In the genomic region with DNA sequence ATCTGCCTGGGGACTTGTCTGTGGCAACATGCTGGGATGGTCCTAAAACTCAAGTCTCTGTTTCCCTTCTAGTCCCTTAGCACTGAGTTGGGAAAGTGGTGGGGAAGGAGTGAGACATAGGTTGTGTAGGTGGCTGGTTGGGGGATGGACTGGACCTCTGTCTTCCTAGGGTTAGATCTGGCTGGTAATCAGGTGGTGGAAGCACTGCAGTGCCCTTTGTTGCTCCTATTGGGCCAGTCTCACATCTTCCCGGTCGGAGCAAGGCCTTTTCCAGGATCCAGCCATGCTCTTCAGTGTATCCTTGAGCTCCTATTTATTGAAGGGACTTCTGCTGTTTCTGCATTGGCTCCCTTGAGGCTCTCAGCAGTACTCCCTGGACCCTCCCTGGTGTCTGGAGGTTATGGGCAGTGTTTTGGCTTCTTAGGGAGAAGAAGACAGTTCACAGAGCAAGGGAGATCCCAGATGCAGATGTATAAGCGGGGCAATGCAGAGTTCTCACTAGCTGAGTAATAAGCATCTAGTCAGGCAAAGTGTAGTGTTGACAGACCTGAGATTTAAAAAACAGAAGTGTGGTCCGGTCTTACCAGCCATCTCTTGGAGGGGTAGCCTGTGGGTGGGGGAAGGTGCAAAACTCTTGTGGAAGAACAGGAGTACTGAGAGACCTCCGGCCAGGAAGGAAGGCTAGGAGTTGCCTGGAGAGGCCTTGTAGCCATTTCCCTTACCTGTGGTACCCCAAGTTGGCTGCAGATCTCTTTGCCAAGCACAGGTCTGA, we compare ENCODE assay signal across 8 cellular contexts. TPM values are rescaled to one million over a fixed set of nuclear protein-coding genes. Genes with fewer than 3 reads are reported as not detected.
DNase-seq lines count a peak whose midpoint lies in the region; ATAC-seq and TF ChIP-seq lines count a peak whose summit lies in the region.

No MANE protein-coding gene starts in this region.

- no peak overlapping the region for H2AFZ ChIP-seq in fibroblast of lung (ENCODE audit: low read length)

- H3K27me3 ChIP-seq in H7 (ENCODE audit: control insufficient read depth, insufficient read depth, low read length) (no peaks in the 10 kb centered on the region), fibroblast of lung (ENCODE audit: control insufficient read depth, insufficient read depth, low read length) (no peaks in the 10 kb centered on the region), skeletal muscle tissue (ENCODE audit: control insufficient read depth in 3 of 3, insufficient read depth in 3 of 3, low read length in 3 of 3) (no peaks in the 10 kb centered on the region)

- peaks cover 53% of the 10 kb centered on the region for H3K79me2 ChIP-seq in fibroblast of lung (ENCODE audit: control insufficient read depth, insufficient read depth, low read length)

- H3K4me1 ChIP-seq in fibroblast of lung (ENCODE audit: control insufficient read depth, extremely low read depth, insufficient read depth, low read length) (peaks cover 19% of the 10 kb centered on the region), skeletal muscle tissue (ENCODE audit: control insufficient read depth in 3 of 3, insufficient read depth in 3 of 3, low read length in 3 of 3) (peaks cover 55 to 67% (median 57%) of the 10 kb centered on the region in 3 donors)

- no peaks in the 10 kb centered on the region for H4K20me1 ChIP-seq in fibroblast of lung (ENCODE audit: control insufficient read depth, extremely low read depth, insufficient read depth, low read length)

- TF ChIP-seq CTCF in fibroblast of lung (conservative IDR thresholded peaks at IDR 0.05 in 1 of 2, IDR thresholded peaks at IDR 0.05 in 1 of 2; ENCODE audit: low read depth in 1 of 2, low read length in 2 of 2), result no peak

- H3K36me3 ChIP-seq in H7 (replicated peaks; ENCODE audit: control insufficient read depth, insufficient read depth, low read length) (peaks cover under 1% of the 10 kb centered on the region), SK-N-MC (ENCODE audit: insufficient read depth, low read length) (peaks cover 6% of the 10 kb centered on the region; the same call in 1 of the 2 replicates), fibroblast of lung (ENCODE audit: control insufficient read depth, insufficient read depth, low read length) (no peaks in the 10 kb centered on the region), skeletal muscle tissue (ENCODE audit: control insufficient read depth in 3 of 3, insufficient read depth in 3 of 3, low read length in 3 of 3) (peaks cover 0 to 8% (median 0%) of the 10 kb centered on the region in 3 donors)

- peak overlapping the region; percentile 85 for H3K4me2 ChIP-seq in fibroblast of lung (ENCODE audit: extremely low read depth, insufficient read depth, low read length)

- DNase-seq in H7 (peak; percentile 47), SK-N-MC (ENCODE audit: low read depth, low spot score) (no peak), fibroblast of lung (ENCODE audit: low read depth in 2 of 2) (no peak), EL (no peak)
- no peak for DNase-seq in activated CD4-positive, CD25-positive, alpha-beta regulatory T cell (lab: John Stamatoyannopoulos, UW)
- no peak for DNase-seq in activated CD4-positive, alpha-beta T cell treated with anti-CD3 and anti-CD28 coated beads for 1 hour

- H3K9me3 ChIP-seq in SK-N-MC (ENCODE audit: low read depth, low read length) (no peaks in the 10 kb centered on the region), fibroblast of lung (ENCODE audit: control insufficient read depth, insufficient read depth, low read depth, low read length) (no peaks in the 10 kb centered on the region), skeletal muscle tissue (ENCODE audit: control insufficient read depth in 3 of 3, low read length in 3 of 3) (no peaks in the 10 kb centered on the region)

- ATAC-seq in HG03175 (IDR thresholded peaks at IDR 0.05; ENCODE audit: unreplicated experiment), result no peak

- H3K9ac ChIP-seq in SK-N-MC (ENCODE audit: insufficient read length), result peak overlapping the region; percentile 86
- H3K9ac ChIP-seq in fibroblast of lung (ENCODE audit: insufficient read depth, low read length), result peak overlapping the region; percentile 82
- H3K9ac ChIP-seq in skeletal muscle tissue (ENCODE audit: low read depth in 1 of 3, low read length in 3 of 3), result peak overlapping the region; percentile 93 to 98 (median 97)

- peak overlapping the region; percentile 92 for H3K27ac ChIP-seq in SK-N-MC
- H3K27ac ChIP-seq in fibroblast of lung (ENCODE audit: insufficient read depth, low read length), result peak overlapping the region; percentile 86
- H3K27ac ChIP-seq in skeletal muscle tissue (ENCODE audit: low read depth, low read length), result peak overlapping the region; percentile 95

- peak overlapping the region; percentile 98 for H3K4me3 ChIP-seq in H7 (ENCODE audit: insufficient read depth, low read depth, low read length)
- H3K4me3 ChIP-seq in SK-N-MC, result peak overlapping the region; percentile 83
- peak overlapping the region; percentile 69 to 91 (median 76) for H3K4me3 ChIP-seq in fibroblast of lung (replicated peaks in 1 of 4; ENCODE audit: control extremely low read depth in 1 of 4, insufficient read depth in 1 of 4, low read depth in 3 of 4, low read length in 4 of 4)
- H3K4me3 ChIP-seq in skeletal muscle tissue (ENCODE audit: low read length in 3 of 3), result peak overlapping the region; percentile 71 to 96 (median 88)

RNA-seq across cellular contexts. Expression of a gene that starts 1.3 kb away (rescaled TPM):
- 295 and 340 TPM in 2 replicates for total RNA-seq in H7 (2014; rRNA removed; shearing (Covaris generic))
- total RNA-seq in fibroblast of lung, result 127 TPM in 2 replicates
- 310 and 410 TPM in 2 replicates for polyA plus RNA-seq in fibroblast of lung
- 184 and 218 TPM in 2 replicates for polyA plus RNA-seq in fibroblast of lung (2012)
- polyA minus RNA-seq in fibroblast of lung (ENCODE audit: low replicate concordance), result 327 and 435 TPM in 2 replicates
- 94.5 TPM for total RNA-seq in skeletal muscle tissue

RNA-seq across cellular contexts. Expression of a gene that starts 2.0 kb away (rescaled TPM):
- 34.9 and 43.7 TPM in 2 replicates for total RNA-seq in H7 (2014; rRNA removed; shearing (Covaris generic))
- total RNA-seq in fibroblast of lung, result 15.4 and 23.1 TPM in 2 replicates
- 30.2 and 40.2 TPM in 2 replicates for polyA plus RNA-seq in fibroblast of lung
- 25.3 and 37.5 TPM in 2 replicates for polyA plus RNA-seq in fibroblast of lung (2012)
- polyA minus RNA-seq in fibroblast of lung (ENCODE audit: low replicate concordance), result 49.2 and 60.2 TPM in 2 replicates
- total RNA-seq in skeletal muscle tissue, result 14.6 TPM

RNA-seq across cellular contexts. Expression of a gene that starts 3.4 kb away (rescaled TPM):
- total RNA-seq in H7 (2014; rRNA removed; shearing (Covaris generic)), result 57.6 and 67.0 TPM in 2 replicates
- 37.7 and 42.9 TPM in 2 replicates for total RNA-seq in fibroblast of lung
- 15.8 and 16.0 TPM in 2 replicates for polyA plus RNA-seq in fibroblast of lung
- polyA plus RNA-seq in fibroblast of lung (2012), result 15.4 and 18.2 TPM in 2 replicates
- 21.1 and 30.4 TPM in 2 replicates for polyA minus RNA-seq in fibroblast of lung (ENCODE audit: low replicate concordance)
- 35.5 TPM for total RNA-seq in skeletal muscle tissue

RNA-seq across cellular contexts. Expression of a gene that starts 27.4 kb away (rescaled TPM):
- total RNA-seq in H7 (2014; rRNA removed; shearing (Covaris generic)), result 88.0 and 96.6 TPM in 2 replicates
- 38.0 and 49.4 TPM in 2 replicates for total RNA-seq in fibroblast of lung
- polyA plus RNA-seq in fibroblast of lung, result 27.4 and 35.0 TPM in 2 replicates
- polyA plus RNA-seq in fibroblast of lung (2012), result 25.6 and 41.0 TPM in 2 replicates
- 195 and 406 TPM in 2 replicates for polyA minus RNA-seq in fibroblast of lung (ENCODE audit: low replicate concordance)
- total RNA-seq in skeletal muscle tissue, result 66.3 TPM

RNA-seq across cellular contexts. Expression of a gene that starts 38.8 kb away (rescaled TPM):
- 0.15 and 0.21 TPM in 2 replicates for total RNA-seq in H7 (2014; rRNA removed; shearing (Covaris generic))
- total RNA-seq in fibroblast of lung (1.2 and 1.5 TPM in 2 replicates), skeletal muscle tissue (0.52 TPM)
- 0.30 and 0.45 TPM in 2 replicates for polyA plus RNA-seq in fibroblast of lung
- polyA plus RNA-seq in fibroblast of lung (2012), result 0.27 and 0.43 TPM in 2 replicates
- polyA minus RNA-seq in fibroblast of lung (ENCODE audit: low replicate concordance), result 1.3 TPM in 1 of 2 replicates, not detected in the other
